Comparison of ENCODE assay signal across 8 cellular contexts in genomic region chr12:42372154-42372791, GRCh38. TPM values are rescaled to one million over a fixed set of nuclear protein-coding genes. Genes with fewer than 3 reads are reported as not detected.
DNase-seq lines count a peak whose midpoint lies in the region; ATAC-seq and TF ChIP-seq lines count a peak whose summit lies in the region.

No MANE protein-coding gene starts in this region.

- TF ChIP-seq CTCF in CD14-positive monocyte (IDR thresholded peaks at IDR 0.05) = peak; percentile 81
- TF ChIP-seq CTCF in epithelial cell of proximal tubule (conservative IDR thresholded peaks at IDR 0.05; ENCODE audit: low read depth, low read length) = peak; percentile 84

- no peak overlapping the region for H3K27ac Mint-ChIP-seq in CD14-positive monocyte
- peak overlapping the region in 4 of 6 donors; percentile 28 to 49 (median 32) for H3K27ac Mint-ChIP-seq in naive B cell

- intact Hi-C loops in CD14-positive monocyte (cut with micrococcal nuclease) = no loop called here

- DNase-seq in CD14-positive monocyte (ENCODE audit: low spot score) = no peak
- peak; percentile 85 for DNase-seq in NAMALWA (ENCODE audit: low spot score)
- peak; percentile 18 for DNase-seq in SIG-M5 (lab: John Stamatoyannopoulos, UW)
- no peak for DNase-seq in epithelial cell of proximal tubule (ENCODE audit: low read depth)
- DNase-seq in naive B cell = peak; percentile 55
- no peak for DNase-seq in islet precursor cell

- H3K9me3 Mint-ChIP-seq in CD14-positive monocyte (no peaks in the 10 kb centered on the region), naive B cell (no peaks in the 10 kb centered on the region)

- H3K4me3 Mint-ChIP-seq in CD14-positive monocyte = no peak overlapping the region
- no peak overlapping the region for H3K4me3 Mint-ChIP-seq in naive B cell

- peak; percentile 88 for ATAC-seq in GM18499 (IDR thresholded peaks at IDR 0.05; ENCODE audit: insufficient read depth, unreplicated experiment)
- ATAC-seq in HG02759 (IDR thresholded peaks at IDR 0.05; ENCODE audit: unreplicated experiment) = peak; percentile 88
- peak; percentile 88 to 94 for ATAC-seq in naive B cell (ENCODE audit: low read depth in 2 of 2)

- H3K4me3 ChIP-seq in epithelial cell of proximal tubule (ENCODE audit: low read depth, low read length) = no peak overlapping the region

- H3K27me3 Mint-ChIP-seq in CD14-positive monocyte (ENCODE audit: low read depth in 3 of 3) (no peaks in the 10 kb centered on the region), naive B cell (no peaks in the 10 kb centered on the region)

- peaks cover 2% of the 10 kb centered on the region for H3K4me1 Mint-ChIP-seq in CD14-positive monocyte
- peaks cover 12 to 23% (median 16%) of the 10 kb centered on the region in 3 donors for H3K4me1 Mint-ChIP-seq in naive B cell

- peaks cover 23 to 29% of the 10 kb centered on the region in 2 donors for H3K36me3 Mint-ChIP-seq in CD14-positive monocyte
- H3K36me3 Mint-ChIP-seq in naive B cell = peaks cover 0 to 4% of the 10 kb centered on the region in 2 donors

RNA-seq across cellular contexts. Expression of gene PPHLN1, which starts 46.3 kb away (rescaled TPM):
- polyA plus RNA-seq in CD14-positive monocyte = 10 to 100 TPM; 68.7 to 74.8 TPM
- 73.8 and 76.2 TPM in 2 replicates for total RNA-seq in epithelial cell of proximal tubule
- polyA plus RNA-seq in naive B cell (ENCODE audit: low read depth in 6 of 6) = 100 to 1,000 TPM; 152 to 193 (median 174) TPM

RNA-seq across cellular contexts. Expression of gene ZCRB1, which starts 46.4 kb away (rescaled TPM):
- polyA plus RNA-seq in CD14-positive monocyte (10 to 100 TPM; 32.2 to 34.4 TPM), naive B cell (ENCODE audit: low read depth in 6 of 6) (100 to 1,000 TPM in 3 of 6 donors, 10 to 100 TPM in 3; 56.7 to 129 (median 97.7) TPM)
- total RNA-seq in epithelial cell of proximal tubule = 26.6 and 40.1 TPM in 2 replicates

Comparison
In these comparisons a context has a peak if more than half of its experiments do, and no peak if none do; other contexts are left out.
1. DNase-seq: peak in NAMALWA (single experiment), SIG-M5 (single experiment) and naive B cell (single experiment); none in CD14-positive monocyte (single experiment), epithelial cell of proximal tubule (single experiment) and islet precursor cell (single experiment).
2. H3K27ac Mint-ChIP-seq: peak in naive B cell (4 of 6); none in CD14-positive monocyte (0 of 7).
3. Peak in every context shown above with its lines, with median percentiles within 50 percentile points of each other: ATAC-seq.